22 cellular contexts compared by ENCODE assay signal in genomic region chr1:61341426-61341825, GRCh38.
DNase-seq lines count a peak whose midpoint lies in the region; ATAC-seq and TF ChIP-seq lines count a peak whose summit lies in the region.
"Had no signal": no experiment of that assay in that cellular context is flagged by ENCODE, and none has a peak within 500 bp of the region (broad histone marks: within the 10 kb centered on the region; RNA-seq: fewer than 3 reads in every experiment).

No MANE protein-coding gene starts in this region.

- H4K8ac ChIP-seq in mesendoderm (ENCODE audit: low read depth, low read length): no peak overlapping the region

- H3K27ac ChIP-seq in heart left ventricle: no peak overlapping the region
- no peak overlapping the region for H3K27ac ChIP-seq in lower lobe of right lung
- no peak overlapping the region for H3K27ac ChIP-seq in colonic mucosa
- H3K27ac ChIP-seq in mesendoderm (ENCODE audit: low read depth, low read length): no peak overlapping the region
- H3K27ac ChIP-seq: BLaER1 had no signal

- H3K9ac ChIP-seq in colonic mucosa (ENCODE audit: low read depth in 2 of 2, low read length in 2 of 2): no peak overlapping the region
- no peak overlapping the region for H3K9ac ChIP-seq in mesendoderm (ENCODE audit: low read length)
- H3K9ac ChIP-seq: BLaER1, SK-N-SH had no signal

- H3K79me1 ChIP-seq in mesendoderm (ENCODE audit: low read length): no peaks in the 10 kb centered on the region

- H2BK15ac ChIP-seq in mesendoderm (replicated peaks; ENCODE audit: low read depth): no peak overlapping the region

- intact Hi-C loops in left ventricle myocardium superior (cut with micrococcal nuclease) (no loop called here), heart left ventricle (cut with DNase I) (loop anchor here in 5 of 10 donors (5.0 to 10.0 kb wide), 5 partner anchors 96 to 367 kb away; no protein-coding TSS in a partner anchor), lower lobe of right lung (cut with DNase I) (no loop called here), colonic mucosa (cut with DNase I) (loop anchor here (10.0 kb wide), 1 partner anchor 367 kb away; no protein-coding TSS in a partner anchor)

- no peaks in the 10 kb centered on the region for H3K9me3 ChIP-seq in heart left ventricle
- H3K9me3 ChIP-seq in lower lobe of right lung: no peaks in the 10 kb centered on the region
- H3K9me3 ChIP-seq in colonic mucosa: no peaks in the 10 kb centered on the region
- H3K9me3 ChIP-seq: BLaER1, SK-N-SH had no signal

- H3K4me1 ChIP-seq in heart left ventricle (peaks cover 6 to 67% (median 43%) of the 10 kb centered on the region in 12 donors), lower lobe of right lung (peaks cover 28% of the 10 kb centered on the region), colonic mucosa (no peaks in the 10 kb centered on the region), mesendoderm (ENCODE audit: control insufficient read depth, low read depth, low read length) (peaks cover 2% of the 10 kb centered on the region)
- H3K4me1 ChIP-seq: BLaER1 had no signal

- no peak overlapping the region for H2BK120ac ChIP-seq in mesendoderm (ENCODE audit: low read depth, low read length)

- no peaks in the 10 kb centered on the region for H3K36me3 ChIP-seq in heart left ventricle
- no peaks in the 10 kb centered on the region for H3K36me3 ChIP-seq in lower lobe of right lung
- H3K36me3 ChIP-seq in colonic mucosa: no peaks in the 10 kb centered on the region
- H3K36me3 ChIP-seq in mesendoderm (ENCODE audit: control insufficient read depth, insufficient read depth, low read length): no peaks in the 10 kb centered on the region
- H3K36me3 ChIP-seq: BLaER1 had no signal

- H3K27me3 ChIP-seq in heart left ventricle (no peaks in the 10 kb centered on the region), lower lobe of right lung (ENCODE audit: low read depth) (no peaks in the 10 kb centered on the region), colonic mucosa (no peaks in the 10 kb centered on the region), mesendoderm (ENCODE audit: insufficient read depth, low read length, poor library complexity) (no peaks in the 10 kb centered on the region)
- H3K27me3 ChIP-seq: BLaER1 had no signal

- H2BK5ac ChIP-seq in mesendoderm (ENCODE audit: low read length): no peak overlapping the region

- no peak overlapping the region for H2AK5ac ChIP-seq in mesendoderm (ENCODE audit: low read length)

- H3K56ac ChIP-seq in mesendoderm (ENCODE audit: low read length): no peak overlapping the region

- TF ChIP-seq CTCF in heart left ventricle (IDR thresholded peaks at IDR 0.05): no peak
- no peak for TF ChIP-seq CTCF in NB4 (IDR thresholded peaks at IDR 0.05; ENCODE audit: low read depth, low read length)
- no peak for TF ChIP-seq CTCF in lower lobe of right lung (IDR thresholded peaks at IDR 0.05)
- TF ChIP-seq CTCF in colonic mucosa (IDR thresholded peaks at IDR 0.05): no peak

- no peak overlapping the region for H3K4me3 ChIP-seq in heart left ventricle
- H3K4me3 ChIP-seq in NB4 (ENCODE audit: low read depth, low read length): no peak overlapping the region
- no peak overlapping the region for H3K4me3 ChIP-seq in lower lobe of right lung
- no peak overlapping the region for H3K4me3 ChIP-seq in colonic mucosa
- H3K4me3 ChIP-seq in mesendoderm (ENCODE audit: low read length): no peak overlapping the region
- H3K4me3 ChIP-seq: BLaER1, GM23338 had no signal

- ATAC-seq in left ventricle myocardium superior (no peak), heart left ventricle (no peak), lower lobe of right lung (peak in 1 of 2 donors; percentile 12)
- ATAC-seq: GM23338, HepG2 had no signal

- H3K4me2 ChIP-seq in mesendoderm (ENCODE audit: low read length): no peak overlapping the region
- H3K4me2 ChIP-seq: BLaER1, GM23338, SK-N-SH had no signal

- no peak overlapping the region for H3K18ac ChIP-seq in mesendoderm (ENCODE audit: low read length)

- TF ChIP-seq POLR2A in heart left ventricle (IDR thresholded peaks at IDR 0.05): no peak
- TF ChIP-seq POLR2A in NB4 (IDR thresholded peaks at IDR 0.05; ENCODE audit: extremely low read depth, insufficient read length): no peak

- no peaks in the 10 kb centered on the region for H3K79me2 ChIP-seq in mesendoderm (ENCODE audit: control insufficient read depth, insufficient read depth, low read length)

- no peak overlapping the region for H3K23ac ChIP-seq in mesendoderm (ENCODE audit: low read length)

- no peak overlapping the region for H3K4ac ChIP-seq in mesendoderm (ENCODE audit: low read depth, low read length)

- WGBS in heart left ventricle, 4 donors: 91 to 97% (median 93%) methylated on average over 4 to 6 of the region's 6 CpGs
- WGBS in mesendoderm (ENCODE audit: extremely low coverage, insufficient coverage, low lambda C conversion rate): no CpG with 5 or more reads among the region's 6 CpGs

- no peak overlapping the region for H4K5ac ChIP-seq in mesendoderm (ENCODE audit: low read length)

- peak; percentile 28 for DNase-seq in left ventricle myocardium superior
- DNase-seq in heart left ventricle: no peak
- peak; percentile 7 for DNase-seq in NB4 (ENCODE audit: low read depth)
- peak; percentile 69 for DNase-seq in lower lobe of right lung
- no peak for DNase-seq in colonic mucosa
- no peak for DNase-seq in activated naive CD4-positive, alpha-beta T cell treated with Interleukin-2 at 50 U/mL for 16 hours
- no peak for DNase-seq in mesendoderm
- DNase-seq: CD4-positive, alpha-beta T cell; COR-L47; DMS53; H9; Karpas-422; NCI-H1092; NCI-H1417 treated with DMSO at 0.1 percent for 48 hours; NCI-H1694 treated with DMSO at 0.1 percent for 48 hours; NCI-H2081; NCI-H2227 treated with DMSO at 0.1 percent for 48 hours; NCI-H526 treated with DMSO at 0.1 percent for 48 hours; SK-N-SH had no signal

Comparison
In these comparisons a context has a peak if more than half of its experiments do, and no peak if none do; other contexts are left out.
1. DNase-seq: peak in left ventricle myocardium superior (single experiment), NB4 (single experiment) and lower lobe of right lung (single experiment); none in heart left ventricle (0 of 5), colonic mucosa (single experiment), activated naive CD4-positive, alpha-beta T cell treated with Interleukin-2 at 50 U/mL for 16 hours (single experiment) and mesendoderm (single experiment).